In the genomic region with DNA sequence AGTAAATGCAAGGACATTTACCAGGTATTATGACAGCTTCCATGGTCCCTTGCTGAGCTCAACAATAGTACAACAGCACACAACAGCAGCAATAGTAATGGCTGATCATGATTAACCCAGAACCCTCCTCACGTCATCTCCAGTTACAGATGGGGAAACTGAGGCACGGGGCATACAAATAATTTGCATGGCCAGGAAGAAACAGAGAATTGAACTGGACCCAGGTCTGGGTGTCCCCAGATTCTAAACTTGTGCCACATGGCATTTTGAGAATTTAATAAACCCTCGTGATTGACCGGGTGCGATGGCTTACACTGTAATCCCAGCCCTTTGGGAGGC, we compare ENCODE assay signal across 9 cellular contexts. TPM values are rescaled to one million over a fixed set of nuclear protein-coding genes. Genes with fewer than 3 reads are reported as not detected.
DNase-seq lines count a peak whose midpoint lies in the region; ATAC-seq, FAIRE-seq and TF ChIP-seq lines count a peak whose summit lies in the region.
"Had no signal": no experiment of that assay in that cellular context is flagged by ENCODE, and none has a peak within 500 bp of the region (broad histone marks: within the 10 kb centered on the region; RNA-seq: fewer than 3 reads in every experiment).

No MANE protein-coding gene starts in this region.

- in situ Hi-C loops in Panc1 (cut with HindIII; ENCODE audit: low pct_unique_long_range_greater_than_20kb, low sequenced_read_pairs), result no loop called here

- H3K4me3 ChIP-seq in Panc1 (ENCODE audit: low read depth in 2 of 2, low read length in 2 of 2), result peak overlapping the region; percentile 44 to 57
- peak overlapping the region in 3 of 4 donors; percentile 23 to 40 (median 27) for H3K4me3 ChIP-seq in pancreas

- DNase-seq in Panc1 (ENCODE audit: low read depth, low spot score) (no peak), endothelial cell (ENCODE audit: low spot score) (no peak), pancreas (no peak), middle frontal gyrus (ENCODE audit: extremely low spot score, low spot score) (no peak), Ammon's horn (ENCODE audit: low spot score) (no peak)

- H3K27me3 ChIP-seq in Panc1 (ENCODE audit: control insufficient read depth, insufficient read depth, low read length) (no peaks in the 10 kb centered on the region), pancreas (no peaks in the 10 kb centered on the region)

- POLR2A ChIA-PET in Panc1 (lab: Charles Lee), result interaction anchor here (0.5 kb wide), 1 partner anchor 104 kb away, joined by 5 read pairs; no protein-coding TSS in a partner anchor

- intact Hi-C loops in Panc1 (cut with micrococcal nuclease; ENCODE audit: unreplicated experiment), result no loop called here
- intact Hi-C loops in pancreas (cut with DNase I), result no loop called here

- 65 to 66% methylated on average over 5 of the region's 5 CpGs for WGBS in pancreas, 2 donors

- peaks cover 9% of the 10 kb centered on the region for H3K4me1 ChIP-seq in ES-I3 (ENCODE audit: insufficient read depth, low read length)
- no peaks in the 10 kb centered on the region for H3K4me1 ChIP-seq in Panc1 (ENCODE audit: control insufficient read depth, insufficient read depth, low read length)
- H3K4me1 ChIP-seq in pancreas, result peaks cover 0 to 9% (median 7%) of the 10 kb centered on the region in 3 donors

- TF ChIP-seq CTCF in Panc1 (IDR thresholded peaks at IDR 0.05) (no peak), endothelial cell (IDR thresholded peaks at IDR 0.05; ENCODE audit: unreplicated experiment) (no peak), pancreas (IDR thresholded peaks at IDR 0.05) (no peak)

- no peak overlapping the region for H3K27ac Mint-ChIP-seq in endothelial cell (ENCODE audit: unreplicated experiment)

- H3K4me1 Mint-ChIP-seq in endothelial cell (ENCODE audit: unreplicated experiment), result peaks cover 9% of the 10 kb centered on the region

- H3K36me3 Mint-ChIP-seq in endothelial cell (ENCODE audit: low read depth, unreplicated experiment), result peaks cover 4% of the 10 kb centered on the region

- H3K9me3 Mint-ChIP-seq in endothelial cell (ENCODE audit: unreplicated experiment), result no peaks in the 10 kb centered on the region

- no TSS peak for BruUV-seq in Panc1 (replicated peaks; lab: Mats Ljungman, UMichigan)

- ATAC-seq in Panc1, result no peak
- ATAC-seq in pancreas, result no peak
- no peak for ATAC-seq in GM18868 (IDR thresholded peaks at IDR 0.05; ENCODE audit: unreplicated experiment)
- ATAC-seq in HG02884 (IDR thresholded peaks at IDR 0.05; ENCODE audit: unreplicated experiment), result no peak

- H3K36me3 ChIP-seq in ES-I3 (ENCODE audit: insufficient read depth, low read length), result no peaks in the 10 kb centered on the region
- no peaks in the 10 kb centered on the region for H3K36me3 ChIP-seq in Panc1 (ENCODE audit: control insufficient read depth, insufficient read depth, low read length)
- H3K36me3 ChIP-seq in pancreas, result no peaks in the 10 kb centered on the region

- no peak for FAIRE-seq in pancreas (lab: Jason Lieb, UNC)

- peak overlapping the region; percentile 65 for H3K4me3 Mint-ChIP-seq in endothelial cell (ENCODE audit: unreplicated experiment)

- H3K9ac ChIP-seq in ES-I3 (ENCODE audit: low read depth, low read length), result peak overlapping the region; percentile 47; the same call in 1 of the 2 replicates

- no peaks in the 10 kb centered on the region for H3K9me3 ChIP-seq in ES-I3 (ENCODE audit: control insufficient read depth, insufficient read depth, low read length)
- no peaks in the 10 kb centered on the region for H3K9me3 ChIP-seq in Panc1 (ENCODE audit: control insufficient read depth, insufficient read depth, low read depth, low read length)
- H3K9me3 ChIP-seq in pancreas, result no peaks in the 10 kb centered on the region

- CTCF ChIA-PET in Panc1 (lab: Charles Lee), result interaction anchor here (0.7 kb wide), 1 partner anchor 283 kb away, joined by 4 read pairs; no protein-coding TSS in a partner anchor

- peaks cover 12% of the 10 kb centered on the region for H3K27me3 Mint-ChIP-seq in endothelial cell (ENCODE audit: unreplicated experiment)

- H3K27ac ChIP-seq in Panc1 (ENCODE audit: low read length) (0 out of 2 replicates have a peak overlapping the region, but pooled peaks have one; percentile 39), pancreas (peak overlapping the region; percentile 45 to 65 (median 58))

RNA-seq across cellular contexts. Expression of a gene that starts 7.2 kb away (rescaled TPM):
- total RNA-seq in Panc1 (2021; ENCODE audit: unreplicated experiment), result 13.1 TPM
- polyA plus RNA-seq in Panc1 (2012; ENCODE audit: insufficient read length), result 12.5 TPM
- total RNA-seq in endothelial cell (ENCODE audit: unreplicated experiment), result 3.9 TPM
- total RNA-seq in pancreas, result 10 to 100 TPM; 19.7 to 27.5 (median 24.2) TPM
- polyA plus RNA-seq in pancreas, result 10 to 100 TPM; 13.7 to 24.7 TPM

RNA-seq across cellular contexts. Expression of a gene that starts 18.0 kb away (rescaled TPM):
- total RNA-seq in Panc1 (2021; ENCODE audit: unreplicated experiment) (0.36 TPM), endothelial cell (ENCODE audit: unreplicated experiment) (not detected), pancreas (1 to 10 TPM in 1 of 6 donors, under 1 TPM in 5; 0.19 to 1.1 (median 0.53) TPM)
- 0.10 TPM for polyA plus RNA-seq in Panc1 (2012; ENCODE audit: insufficient read length)
- polyA plus RNA-seq in pancreas, result under 1 TPM; 0.15 to 0.40 TPM
- total RNA-seq: NCI-H460 had no signal

RNA-seq across cellular contexts. Expression of a gene that starts 48.2 kb away (rescaled TPM):
- total RNA-seq in Panc1 (2021; ENCODE audit: unreplicated experiment) (37.6 TPM), endothelial cell (ENCODE audit: unreplicated experiment) (28.0 TPM), pancreas (10 to 100 TPM; 11.6 to 21.2 (median 12.2) TPM)
- polyA plus RNA-seq in Panc1 (2012; ENCODE audit: insufficient read length), result 67.7 TPM
- 1 to 10 TPM; 4.3 to 6.5 TPM for polyA plus RNA-seq in pancreas
